ENCODE assay signal across 8 cellular contexts in genomic region chr7:97871659-97872024, GRCh38. TPM values are rescaled to one million over a fixed set of nuclear protein-coding genes. Genes with fewer than 3 reads are reported as not detected.
DNase-seq lines count a peak whose midpoint lies in the region; ATAC-seq and TF ChIP-seq lines count a peak whose summit lies in the region.

No MANE protein-coding gene starts in this region.

- H3K27ac ChIP-seq in WERI-Rb-1 = peak overlapping the region; percentile 89
- peak overlapping the region; percentile 76 to 94 for H3K27ac ChIP-seq in esophagus (ENCODE audit: low read depth in 2 of 2, low read length in 1 of 2)

- H3K4me3 ChIP-seq in WERI-Rb-1 (ENCODE audit: low read depth, low read length) = peak overlapping the region; percentile 84
- peak overlapping the region; percentile 70 for H3K4me3 ChIP-seq in esophagus (ENCODE audit: low read depth in 1 of 2, low read length in 2 of 2)
- H3K4me3 ChIP-seq in neuron (ENCODE audit: low read length) = peak overlapping the region; percentile 73

- H2AFZ ChIP-seq in neuron (ENCODE audit: low read depth, low read length) = peak overlapping the region; percentile 42

- ATAC-seq in HG03378 (IDR thresholded peaks at IDR 0.05; ENCODE audit: unreplicated experiment) = peak; percentile 18

- H3K36me3 ChIP-seq in WERI-Rb-1 (peaks cover 23% of the 10 kb centered on the region), esophagus (ENCODE audit: control insufficient read depth in 2 of 2, insufficient read depth in 2 of 2, low read length in 1 of 2) (no peaks in the 10 kb centered on the region), neuron (ENCODE audit: insufficient read depth, low read length) (peaks cover 18% of the 10 kb centered on the region)

- no peaks in the 10 kb centered on the region for H3K9me3 ChIP-seq in WERI-Rb-1 (ENCODE audit: severe bottlenecking)
- H3K9me3 ChIP-seq in esophagus (ENCODE audit: control insufficient read depth in 2 of 2, insufficient read depth in 1 of 2, low read depth in 1 of 2, low read length in 1 of 2) = no peaks in the 10 kb centered on the region
- H3K9me3 ChIP-seq in neuron (ENCODE audit: low read length) = no peaks in the 10 kb centered on the region

- TF ChIP-seq CTCF in WERI-Rb-1 (IDR thresholded peaks at IDR 0.05; ENCODE audit: low read depth, low read length) = no peak

- H3K4me1 ChIP-seq in esophagus (ENCODE audit: control insufficient read depth in 2 of 2, insufficient read depth in 2 of 2, low read length in 1 of 2) (no peaks in the 10 kb centered on the region), neuron (ENCODE audit: insufficient read depth, low read length) (peaks cover 9% of the 10 kb centered on the region)

- H3K27me3 ChIP-seq in WERI-Rb-1 (ENCODE audit: insufficient read depth, low read depth, severe bottlenecking) (no peaks in the 10 kb centered on the region), esophagus (ENCODE audit: control insufficient read depth in 1 of 2, insufficient read depth in 2 of 2, low read length in 2 of 2) (no peaks in the 10 kb centered on the region), neuron (ENCODE audit: insufficient read depth, low read length) (no peaks in the 10 kb centered on the region)

- 2 to 3% methylated on average over 21 of the region's 21 CpGs for WGBS in esophagus, 2 donors

- peak; percentile 8 to 23 for DNase-seq in activated CD4-positive, alpha-beta T cell treated with anti-CD3 and anti-CD28 coated beads for 24 hours (ENCODE audit: low read depth in 2 of 2)
- no peak for DNase-seq in activated CD4-positive, alpha-beta T cell treated with anti-CD3 and anti-CD28 coated beads for 1 hour
- DNase-seq in WERI-Rb-1 (peak; percentile 48), H4 (ENCODE audit: low spot score) (no peak)
- DNase-seq in effector CD8-positive, alpha-beta T cell (lab: John Stamatoyannopoulos, UW) = no peak

RNA-seq across cellular contexts. Expression of gene ASNS, which starts 0.6 kb away (rescaled TPM):
- 10 to 100 TPM; 28.8 to 34.0 TPM for polyA plus RNA-seq in esophagus
- total RNA-seq in H4 (2014; rRNA removed; shearing (Covaris generic)) = 225 and 335 TPM in 2 replicates

Comparison
In these comparisons a context has a peak if more than half of its experiments do, and no peak if none do; other contexts are left out.
1. DNase-seq: peak in activated CD4-positive, alpha-beta T cell treated with anti-CD3 and anti-CD28 coated beads for 24 hours (2 of 2) and WERI-Rb-1 (single experiment); none in activated CD4-positive, alpha-beta T cell treated with anti-CD3 and anti-CD28 coated beads for 1 hour (single experiment), effector CD8-positive, alpha-beta T cell (single experiment) and H4 (single experiment).
2. Peak in every context shown above with its lines, with median percentiles within 50 percentile points of each other: H3K4me3 ChIP-seq.